Comparison of ENCODE assay signal across 7 cellular contexts in the genomic region with DNA sequence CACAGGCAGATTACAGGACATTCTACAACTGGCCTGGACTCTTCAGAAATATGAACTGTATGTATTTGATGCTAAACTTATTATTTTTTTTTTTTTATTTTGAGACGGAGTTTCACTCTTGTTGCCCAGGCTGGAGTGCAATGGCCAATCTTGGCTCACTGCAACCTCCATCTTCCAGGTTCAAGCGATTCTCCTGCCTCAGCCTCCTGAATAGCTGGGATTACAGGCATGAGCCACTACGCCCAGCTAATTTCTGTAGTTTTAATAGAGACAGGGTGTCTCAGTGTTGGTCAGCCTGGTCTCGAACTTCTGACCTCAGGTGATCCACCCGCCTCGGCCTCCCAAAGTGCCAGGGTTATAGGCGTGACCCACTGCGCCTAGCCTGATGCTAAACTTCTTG. TPM values are rescaled to one million over a fixed set of nuclear protein-coding genes. Genes with fewer than 3 reads are reported as not detected.
DNase-seq lines count a peak whose midpoint lies in the region; ATAC-seq and TF ChIP-seq lines count a peak whose summit lies in the region.
"Not testable (repeated sequence)": the region's sequence is repeated elsewhere in the genome, so short reads cannot be mapped to it uniquely, and the experiment has no call there.

No MANE protein-coding gene starts in this region.

- H3K27me3 Mint-ChIP-seq in HFFc6 (ENCODE audit: insufficient read depth); activated CD4-positive, alpha-beta T cell treated with anti-CD3 and anti-CD28 coated beads, Interleukin-2, amount 10 ng/mL, durations not matched to agents 24 days and 14 days; activated naive CD4-positive, alpha-beta T cell treated with anti-CD3 and anti-CD28 coated beads, Interleukin-2, amount 50 U/mL, for 24 hours: not testable (repeated sequence)

- H3K9me3 Mint-ChIP-seq in HFFc6; activated CD4-positive, alpha-beta T cell treated with anti-CD3 and anti-CD28 coated beads, Interleukin-2, amount 10 ng/mL, durations not matched to agents 24 days and 14 days; activated naive CD4-positive, alpha-beta T cell treated with anti-CD3 and anti-CD28 coated beads, Interleukin-2, amount 50 U/mL, for 24 hours: not testable (repeated sequence)

- not testable (repeated sequence) for TF ChIP-seq CTCF in C4-2B (conservative IDR thresholded peaks at IDR 0.05); HFFc6 (IDR thresholded peaks at IDR 0.05); thyroid gland (IDR thresholded peaks at IDR 0.05)

- 98% methylated on average over 7 of the region's 8 CpGs for WGBS in mesenchymal stem cell
- 95% methylated on average over 8 of the region's 8 CpGs for WGBS in thyroid gland, 2 donors

- H2BK12ac ChIP-seq in mesenchymal stem cell (ENCODE audit: low read length in 2 of 2): not testable (repeated sequence)

- peak overlapping the region; percentile 24 for H3K27ac ChIP-seq in C4-2B
- H3K27ac ChIP-seq in mesenchymal stem cell (ENCODE audit: low read length, poor library complexity, severe bottlenecking): not testable (repeated sequence)
- peak overlapping the region; percentile 66 to 90 (median 66) for H3K27ac ChIP-seq in thyroid gland

- H3K18ac ChIP-seq in mesenchymal stem cell (ENCODE audit: low read depth in 1 of 2, low read length in 2 of 2): not testable (repeated sequence)

- not testable (repeated sequence) for H3K14ac ChIP-seq in mesenchymal stem cell (ENCODE audit: low read length in 2 of 2)

- not testable (repeated sequence) for H2AK5ac ChIP-seq in mesenchymal stem cell (ENCODE audit: low read length, severe bottlenecking)

- not testable (repeated sequence) for H3K4me1 ChIP-seq in mesenchymal stem cell (ENCODE audit: control insufficient read depth, insufficient read depth, low read depth, low read length)
- H3K4me1 ChIP-seq in thyroid gland: peaks cover 8 to 13% of the 10 kb centered on the region in 2 donors

- H3K36me3 ChIP-seq in mesenchymal stem cell (ENCODE audit: control insufficient read depth in 1 of 2, insufficient read depth in 2 of 2, low read depth in 1 of 2, low read length in 2 of 2) (peaks cover 43 to 58% of the 10 kb centered on the region in 2 experiments), thyroid gland (peaks cover 18 to 34% of the 10 kb centered on the region in 2 donors)

- not testable (repeated sequence) for H3K23ac ChIP-seq in mesenchymal stem cell (ENCODE audit: low read length in 2 of 2)

- not testable (repeated sequence) for H3K4me3 ChIP-seq in mesenchymal stem cell (ENCODE audit: insufficient read depth in 1 of 2, low read depth in 1 of 2, low read length in 2 of 2); thyroid gland (replicated peaks in 1 of 3)

- not testable (repeated sequence) for H3K9me3 ChIP-seq in mesenchymal stem cell (ENCODE audit: control insufficient read depth, low read length); thyroid gland

- intact Hi-C loops in activated CD4-positive, alpha-beta T cell treated with anti-CD3 and anti-CD28 coated beads, Interleukin-2, amount 10 ng/mL, durations not matched to agents 24 days and 14 days (cut with micrococcal nuclease); sciatic nerve (cut with DNase I); thyroid gland (cut with DNase I): not testable (repeated sequence)

- not testable (repeated sequence) for H2BK120ac ChIP-seq in mesenchymal stem cell (ENCODE audit: low read depth, low read length)

- not testable (repeated sequence) for H3K4me1 Mint-ChIP-seq in HFFc6 (ENCODE audit: low read depth); activated CD4-positive, alpha-beta T cell treated with anti-CD3 and anti-CD28 coated beads, Interleukin-2, amount 10 ng/mL, durations not matched to agents 24 days and 14 days; activated naive CD4-positive, alpha-beta T cell treated with anti-CD3 and anti-CD28 coated beads, Interleukin-2, amount 50 U/mL, for 24 hours

- H2BK15ac ChIP-seq in mesenchymal stem cell (ENCODE audit: low read depth, poor library complexity, severe bottlenecking): not testable (repeated sequence)

- ATAC-seq in sciatic nerve: not testable (repeated sequence)

- H3K4me2 ChIP-seq in mesenchymal stem cell (ENCODE audit: low read length, poor library complexity, severe bottlenecking): not testable (repeated sequence)

- not testable (repeated sequence) for H3K27me3 ChIP-seq in mesenchymal stem cell (ENCODE audit: control insufficient read depth in 1 of 2, insufficient read depth in 1 of 2, low read length in 2 of 2); thyroid gland

- H3K4ac ChIP-seq in mesenchymal stem cell (ENCODE audit: low read depth in 1 of 2, low read length in 2 of 2): not testable (repeated sequence)

- not testable (repeated sequence) for H2AFZ ChIP-seq in mesenchymal stem cell (ENCODE audit: low read depth, low read length)

- H3K4me3 Mint-ChIP-seq in HFFc6; activated CD4-positive, alpha-beta T cell treated with anti-CD3 and anti-CD28 coated beads, Interleukin-2, amount 10 ng/mL, durations not matched to agents 24 days and 14 days; activated naive CD4-positive, alpha-beta T cell treated with anti-CD3 and anti-CD28 coated beads, Interleukin-2, amount 50 U/mL, for 24 hours: not testable (repeated sequence)

- DNase-seq in HFFc6; activated CD4-positive, alpha-beta T cell treated with anti-CD3 and anti-CD28 coated beads, Interleukin-2, amount 10 ng/mL, durations not matched to agents 24 days and 14 days; mesenchymal stem cell; thyroid gland: not testable (repeated sequence)
- DNase-seq in sciatic nerve (ENCODE audit: low spot score): peak; percentile 34

- not testable (repeated sequence) for H4K8ac ChIP-seq in mesenchymal stem cell (ENCODE audit: low read length)

- H3K79me1 ChIP-seq in mesenchymal stem cell (replicated peaks; ENCODE audit: low read length, poor library complexity, severe bottlenecking): not testable (repeated sequence)

- H2BK5ac ChIP-seq in mesenchymal stem cell (ENCODE audit: low read depth, low read length, poor library complexity, severe bottlenecking): not testable (repeated sequence)

- not testable (repeated sequence) for TF ChIP-seq POLR2A in thyroid gland (IDR thresholded peaks at IDR 0.05)

- H4K91ac ChIP-seq in mesenchymal stem cell (ENCODE audit: low read length): not testable (repeated sequence)

- H3K9ac ChIP-seq in mesenchymal stem cell (ENCODE audit: low read length): peak overlapping the region; percentile 8

- H3K27ac Mint-ChIP-seq in HFFc6: peak overlapping the region; percentile 79
- H3K27ac Mint-ChIP-seq in activated CD4-positive, alpha-beta T cell treated with anti-CD3 and anti-CD28 coated beads, Interleukin-2, amount 10 ng/mL, durations not matched to agents 24 days and 14 days: peak overlapping the region; percentile 58
- H3K27ac Mint-ChIP-seq in activated naive CD4-positive, alpha-beta T cell treated with anti-CD3 and anti-CD28 coated beads, Interleukin-2, amount 50 U/mL, for 24 hours: peak overlapping the region; percentile 85

- H3K36me3 Mint-ChIP-seq in HFFc6 (ENCODE audit: low read depth): peaks cover 20% of the 10 kb centered on the region
- peaks cover 42% of the 10 kb centered on the region for H3K36me3 Mint-ChIP-seq in activated CD4-positive, alpha-beta T cell treated with anti-CD3 and anti-CD28 coated beads, Interleukin-2, amount 10 ng/mL, durations not matched to agents 24 days and 14 days (ENCODE audit: low read depth)
- peaks cover 15% of the 10 kb centered on the region for H3K36me3 Mint-ChIP-seq in activated naive CD4-positive, alpha-beta T cell treated with anti-CD3 and anti-CD28 coated beads, Interleukin-2, amount 50 U/mL, for 24 hours

RNA-seq across cellular contexts. Expression of gene FAM219B, which starts 7.1 kb away (rescaled TPM):
- total RNA-seq in HFFc6 (2021; fragmentation: NEBNext Ultra II Directional; extraction: Animal tissue kit (Norgen Biotek cat#: 25700)): 10 to 100 TPM; 40.6 to 61.4 (median 51.8) TPM
- 68.0 and 82.0 TPM in 2 replicates for total RNA-seq in activated CD4-positive, alpha-beta T cell treated with anti-CD3 and anti-CD28 coated beads, Interleukin-2, amount 10 ng/mL, durations not matched to agents 24 days and 14 days
- 41.8 TPM for polyA plus RNA-seq in mesenchymal stem cell (2013, experiment 1 of 2)
- 44.0 TPM for polyA plus RNA-seq in mesenchymal stem cell (2013, experiment 2 of 2)
- 72.9 TPM for total RNA-seq in sciatic nerve
- 100 to 1,000 TPM in 1 of 4 donors, 10 to 100 TPM in 3; 72.1 to 136 (median 88.2) TPM for total RNA-seq in thyroid gland

RNA-seq across cellular contexts. Expression of gene MPI, which starts 24.0 kb away (rescaled TPM):
- 10 to 100 TPM; 32.3 to 43.0 (median 35.4) TPM for total RNA-seq in HFFc6 (2021; fragmentation: NEBNext Ultra II Directional; extraction: Animal tissue kit (Norgen Biotek cat#: 25700))
- total RNA-seq in activated CD4-positive, alpha-beta T cell treated with anti-CD3 and anti-CD28 coated beads, Interleukin-2, amount 10 ng/mL, durations not matched to agents 24 days and 14 days: 63.9 and 64.4 TPM in 2 replicates
- polyA plus RNA-seq in mesenchymal stem cell (2013, experiment 1 of 2): 25.4 TPM
- polyA plus RNA-seq in mesenchymal stem cell (2013, experiment 2 of 2): 25.0 TPM
- total RNA-seq in sciatic nerve: 38.2 TPM
- 10 to 100 TPM; 72.2 to 91.1 (median 88.5) TPM for total RNA-seq in thyroid gland

RNA-seq across cellular contexts. Expression of gene COX5A, which starts 24.1 kb away (rescaled TPM):
- 100 to 1,000 TPM; 181 to 189 (median 186) TPM for total RNA-seq in HFFc6 (2021; fragmentation: NEBNext Ultra II Directional; extraction: Animal tissue kit (Norgen Biotek cat#: 25700))
- total RNA-seq in activated CD4-positive, alpha-beta T cell treated with anti-CD3 and anti-CD28 coated beads, Interleukin-2, amount 10 ng/mL, durations not matched to agents 24 days and 14 days: 314 and 317 TPM in 2 replicates
- polyA plus RNA-seq in mesenchymal stem cell (2013, experiment 1 of 2): 303 TPM
- polyA plus RNA-seq in mesenchymal stem cell (2013, experiment 2 of 2): 324 TPM
- total RNA-seq in sciatic nerve: 66.3 TPM
- 100 to 1,000 TPM; 103 to 235 (median 166) TPM for total RNA-seq in thyroid gland

RNA-seq across cellular contexts. Expression of gene SCAMP2, which starts 40.6 kb away (rescaled TPM):
- 10 to 100 TPM; 70.1 to 86.1 (median 75.9) TPM for total RNA-seq in HFFc6 (2021; fragmentation: NEBNext Ultra II Directional; extraction: Animal tissue kit (Norgen Biotek cat#: 25700))
- 89.4 and 94.8 TPM in 2 replicates for total RNA-seq in activated CD4-positive, alpha-beta T cell treated with anti-CD3 and anti-CD28 coated beads, Interleukin-2, amount 10 ng/mL, durations not matched to agents 24 days and 14 days
- 81.8 TPM for polyA plus RNA-seq in mesenchymal stem cell (2013, experiment 1 of 2)
- polyA plus RNA-seq in mesenchymal stem cell (2013, experiment 2 of 2): 78.8 TPM
- 68.2 TPM for total RNA-seq in sciatic nerve
- total RNA-seq in thyroid gland: 100 to 1,000 TPM in 2 of 4 donors, 10 to 100 TPM in 2; 59.3 to 129 (median 104) TPM

RNA-seq across cellular contexts. Expression of gene RPP25, which starts 42.8 kb away (rescaled TPM):
- total RNA-seq in HFFc6 (2021; fragmentation: NEBNext Ultra II Directional; extraction: Animal tissue kit (Norgen Biotek cat#: 25700)): 1 to 10 TPM in 5 of 6 experiments, under 1 TPM in 1; 0.76 to 1.7 (median 1.5) TPM
- total RNA-seq in activated CD4-positive, alpha-beta T cell treated with anti-CD3 and anti-CD28 coated beads, Interleukin-2, amount 10 ng/mL, durations not matched to agents 24 days and 14 days: 13.1 and 13.9 TPM in 2 replicates
- 13.5 TPM for polyA plus RNA-seq in mesenchymal stem cell (2013, experiment 1 of 2)
- 13.8 TPM for polyA plus RNA-seq in mesenchymal stem cell (2013, experiment 2 of 2)
- total RNA-seq in sciatic nerve (6.0 TPM), thyroid gland (10 to 100 TPM; 14.2 to 23.1 (median 16.4) TPM)
